Comparison of ENCODE assay signal across 10 cellular contexts in the genomic region with DNA sequence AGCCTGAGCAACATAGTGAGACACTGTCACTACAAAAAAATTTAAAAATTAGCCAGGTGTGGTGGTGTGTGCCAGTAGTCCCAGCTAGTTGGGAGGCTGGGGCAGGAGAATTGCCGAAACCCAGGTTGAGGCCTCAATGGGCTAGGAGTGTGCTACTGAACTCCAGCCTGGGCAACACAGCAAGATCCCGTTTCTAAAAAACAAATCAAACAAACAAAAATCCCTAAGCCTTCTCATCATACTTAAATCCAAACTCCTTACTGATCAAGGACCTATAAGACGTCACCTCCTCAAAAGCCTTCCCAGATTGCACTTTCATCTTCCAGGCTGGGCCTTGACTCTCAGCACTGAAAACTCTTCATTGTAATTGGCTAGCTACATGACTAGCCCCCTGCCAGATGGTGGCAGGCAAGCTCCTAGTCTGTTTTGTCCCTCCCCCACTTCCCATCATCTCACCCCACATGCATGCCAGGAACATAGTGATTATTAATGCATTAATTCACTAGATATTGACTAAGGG. TPM values are rescaled to one million over a fixed set of nuclear protein-coding genes. Genes with fewer than 3 reads are reported as not detected.
DNase-seq lines count a peak whose midpoint lies in the region; ATAC-seq and TF ChIP-seq lines count a peak whose summit lies in the region.
"Had no signal": no experiment of that assay in that cellular context is flagged by ENCODE, and none has a peak within 500 bp of the region (broad histone marks: within the 10 kb centered on the region; RNA-seq: fewer than 3 reads in every experiment).

No MANE protein-coding gene starts in this region.

- H3K36me3 ChIP-seq in DOHH2 (ENCODE audit: control insufficient read depth, low read length) (no peaks in the 10 kb centered on the region), Karpas-422 (ENCODE audit: insufficient read depth, low read length) (no peaks in the 10 kb centered on the region)

- H3K36me3 Mint-ChIP-seq in activated T-helper 17 cell treated with anti-CD3 and anti-CD28 coated beads, Interleukin-2, amount 50 U/mL, for 72 hours (ENCODE audit: low read depth): peaks cover 10% of the 10 kb centered on the region
- H3K36me3 Mint-ChIP-seq in mesothelial cell of epicardium: no peaks in the 10 kb centered on the region

- H3F3A ChIP-seq in DOHH2 (ENCODE audit: control insufficient read depth, insufficient read depth): no peaks in the 10 kb centered on the region

- H3K9me3 ChIP-seq in DOHH2 (ENCODE audit: control insufficient read depth, insufficient read depth, low read length) (no peaks in the 10 kb centered on the region), Karpas-422 (ENCODE audit: low read length) (no peaks in the 10 kb centered on the region)

- H3K4me3 Mint-ChIP-seq in activated T-helper 17 cell treated with anti-CD3 and anti-CD28 coated beads, Interleukin-2, amount 50 U/mL, for 72 hours: peak overlapping the region; percentile 98
- H3K4me3 Mint-ChIP-seq in mesothelial cell of epicardium: no peak overlapping the region

- H3K79me2 ChIP-seq in DOHH2 (ENCODE audit: control insufficient read depth, low read length) (no peaks in the 10 kb centered on the region), Karpas-422 (ENCODE audit: low read length) (no peaks in the 10 kb centered on the region)

- H3K9ac ChIP-seq in Karpas-422 (ENCODE audit: low read length): no peak overlapping the region

- DNase-seq in KBM-7 (peak; percentile 32), mesothelial cell of epicardium (ENCODE audit: low spot score in 2 of 2, unreplicated experiment in 2 of 2) (no peak), SHP77 treated with DMSO at 0.1 percent for 48 hours (lab: John Stamatoyannopoulos, UW) (no peak), Karpas-422 (no peak), COR-L47 (lab: John Stamatoyannopoulos, UW) (no peak)
- DNase-seq: activated CD4-positive, alpha-beta T cell treated with anti-CD3 and anti-CD28 coated beads for 1 hour; small intestine had no signal

- H3K27me3 Mint-ChIP-seq in activated T-helper 17 cell treated with anti-CD3 and anti-CD28 coated beads, Interleukin-2, amount 50 U/mL, for 72 hours: peaks cover 6% of the 10 kb centered on the region
- H3K27me3 Mint-ChIP-seq in mesothelial cell of epicardium (ENCODE audit: low read depth): no peaks in the 10 kb centered on the region

- in situ Hi-C loops in KBM-7 (cut with MboI; ENCODE audit: low pct_unique_long_range_greater_than_20kb, low sequenced_read_pairs): no loop called here

- H2AFZ ChIP-seq in Karpas-422 (ENCODE audit: low read length): no peak overlapping the region

- peaks cover 21% of the 10 kb centered on the region for H3K4me1 Mint-ChIP-seq in activated T-helper 17 cell treated with anti-CD3 and anti-CD28 coated beads, Interleukin-2, amount 50 U/mL, for 72 hours
- H3K4me1 Mint-ChIP-seq in mesothelial cell of epicardium: peaks cover 28% of the 10 kb centered on the region

- no peaks in the 10 kb centered on the region for H3K9me2 ChIP-seq in DOHH2 (replicated peaks; ENCODE audit: control insufficient read depth, low read length)
- no peaks in the 10 kb centered on the region for H3K9me2 ChIP-seq in Karpas-422 (replicated peaks; ENCODE audit: insufficient read depth, low read length)

- H3K4me3 ChIP-seq in DOHH2 (ENCODE audit: low read length) (no peak overlapping the region), Karpas-422 (ENCODE audit: low read length) (no peak overlapping the region)

- H3K4me2 ChIP-seq in DOHH2 (ENCODE audit: low read length): no peak overlapping the region
- H3K4me2 ChIP-seq in Karpas-422 (ENCODE audit: low read depth, low read length, poor library complexity, severe bottlenecking): no peak overlapping the region

- peak overlapping the region; percentile 73 for H3K27ac Mint-ChIP-seq in activated T-helper 17 cell treated with anti-CD3 and anti-CD28 coated beads, Interleukin-2, amount 50 U/mL, for 72 hours
- H3K27ac Mint-ChIP-seq in mesothelial cell of epicardium: peak overlapping the region; percentile 2

- ATAC-seq in activated T-helper 17 cell treated with anti-CD3 and anti-CD28 coated beads, Interleukin-2, amount 50 U/mL, for 72 hours (replicated peaks): no peak

- TF ChIP-seq CTCF in DOHH2 (IDR thresholded peaks at IDR 0.05; ENCODE audit: low read depth, low read length, poor library complexity, severe bottlenecking): peak; percentile 24
- TF ChIP-seq CTCF in mesothelial cell of epicardium (IDR thresholded peaks at IDR 0.05; ENCODE audit: unreplicated experiment): no peak

- H3K27ac ChIP-seq in DOHH2 (ENCODE audit: low read depth, low read length) (no peak overlapping the region), Karpas-422 (ENCODE audit: low read length) (no peak overlapping the region)

- H3K4me1 ChIP-seq in DOHH2 (ENCODE audit: control insufficient read depth, low read length): peaks cover 18% of the 10 kb centered on the region
- H3K4me1 ChIP-seq in Karpas-422 (ENCODE audit: low read length): peaks cover 10% of the 10 kb centered on the region

- H3K9me3 Mint-ChIP-seq in activated T-helper 17 cell treated with anti-CD3 and anti-CD28 coated beads, Interleukin-2, amount 50 U/mL, for 72 hours: no peaks in the 10 kb centered on the region
- no peaks in the 10 kb centered on the region for H3K9me3 Mint-ChIP-seq in mesothelial cell of epicardium

- H3K27me3 ChIP-seq in DOHH2 (ENCODE audit: control insufficient read depth, low read length): peaks cover 6% of the 10 kb centered on the region
- H3K27me3 ChIP-seq in Karpas-422 (ENCODE audit: low read length): no peaks in the 10 kb centered on the region

- H4K20me1 ChIP-seq in DOHH2 (ENCODE audit: control insufficient read depth, insufficient read depth, low read depth, low read length) (no peaks in the 10 kb centered on the region), Karpas-422 (ENCODE audit: insufficient read depth, low read depth, low read length) (no peaks in the 10 kb centered on the region)

RNA-seq across cellular contexts. Expression of gene NANOS3, which starts 17.5 kb away (rescaled TPM):
- 1 to 10 TPM; 1.2 to 3.6 TPM for total RNA-seq in activated T-helper 17 cell treated with anti-CD3 and anti-CD28 coated beads, Interleukin-2, amount 50 U/mL, for 72 hours
- 4.9 to 8.6 TPM (median 8.2 TPM) in 3 replicates for total RNA-seq in mesothelial cell of epicardium
- total RNA-seq in Karpas-422 (2014; rRNA removed; shearing (Covaris generic); ENCODE audit: low replicate concordance): not detected in 2 replicates
- total RNA-seq: lower leg skin had no signal

RNA-seq across cellular contexts. Expression of gene BRME1, which starts 46.5 kb away (rescaled TPM):
- 10 to 100 TPM in 1 of 2 donors, 1 to 10 TPM in 1; 4.8 to 12.5 TPM for total RNA-seq in activated T-helper 17 cell treated with anti-CD3 and anti-CD28 coated beads, Interleukin-2, amount 50 U/mL, for 72 hours
- 6.3 to 7.2 TPM (median 7.0 TPM) in 3 replicates for total RNA-seq in mesothelial cell of epicardium
- 0.47 TPM in 1 of 2 replicates, not detected in the other for total RNA-seq in Karpas-422 (2014; rRNA removed; shearing (Covaris generic); ENCODE audit: low replicate concordance)

RNA-seq across cellular contexts. Expression of gene CC2D1A, which starts 46.6 kb away (rescaled TPM):
- 10 to 100 TPM; 34.6 to 35.4 TPM for total RNA-seq in activated T-helper 17 cell treated with anti-CD3 and anti-CD28 coated beads, Interleukin-2, amount 50 U/mL, for 72 hours
- total RNA-seq in mesothelial cell of epicardium: 59.2 to 66.0 TPM (median 62.8 TPM) in 3 replicates
- 9.9 and 28.6 TPM in 2 replicates for total RNA-seq in Karpas-422 (2014; rRNA removed; shearing (Covaris generic); ENCODE audit: low replicate concordance)
